1 cellular context compared by ENCODE assay signal in genomic region chr4:18366762-18367358, GRCh38.
TF ChIP-seq lines count a peak whose summit lies in the region.

No MANE protein-coding gene starts in this region.

TF ChIP-seq in GM23338, 12 proteins besides CTCF, POLR2A, EP300 and RAD21 (continued from another document):
- TF ChIP-seq ZNF462 (CRISPR knock-in tag; IDR thresholded peaks at IDR 0.05) (no peak), EZH2phosphoT487 (IDR thresholded peaks at IDR 0.05; ENCODE audit: unreplicated experiment) (no peak), CREB1 (CRISPR knock-in tag; IDR thresholded peaks at IDR 0.05; ENCODE audit: low read depth) (no peak)
